11 cellular contexts compared by ENCODE assay signal in genomic region chr5:150638488-150639316, GRCh38. TPM values are rescaled to one million over a fixed set of nuclear protein-coding genes. Genes with fewer than 3 reads are reported as not detected.
A peak's percentile ranks its signal among the peaks of the same experiment; 100 is the strongest.
DNase-seq lines count a peak whose midpoint lies in the region; ATAC-seq and TF ChIP-seq lines count a peak whose summit lies in the region.
"Had no signal": no experiment of that assay in that cellular context is flagged by ENCODE, and none has a peak within 500 bp of the region (broad histone marks: within the 10 kb centered on the region; RNA-seq: fewer than 3 reads in every experiment).

No MANE protein-coding gene starts in this region.

- H3K27ac ChIP-seq in HUES48 (ENCODE audit: low read depth, low read length) (peak overlapping the region; percentile 2), colonic mucosa (peak overlapping the region; percentile 17), mesodermal cell (ENCODE audit: low read depth, low read length, severe bottlenecking) (peak overlapping the region; percentile 88), thoracic aorta (peak overlapping the region; percentile 94 to 98)

- 84 to 94% methylated on average over 3 to 5 of the region's 5 CpGs for WGBS in mesodermal cell (ENCODE audit: insufficient coverage in 2 of 2), 2 experiments

- ATAC-seq in thoracic aorta (ENCODE audit: insufficient number of reproducible peaks, low FRiP score, low read depth), result no peak
- ATAC-seq in GM21619 (IDR thresholded peaks at IDR 0.05; ENCODE audit: unreplicated experiment), result no peak

- no peaks in the 10 kb centered on the region for H3K27me3 ChIP-seq in HUES48 (ENCODE audit: control insufficient read depth, insufficient read depth, low read length)
- no peaks in the 10 kb centered on the region for H3K27me3 ChIP-seq in colonic mucosa
- H3K27me3 ChIP-seq in thoracic aorta (replicated peaks; ENCODE audit: insufficient read depth), result no peaks in the 10 kb centered on the region
- H3K27me3 ChIP-seq: MG63 had no signal

- H3K4me1 ChIP-seq in HUES48 (ENCODE audit: control insufficient read depth, insufficient read depth, low read length), result peaks cover 19% of the 10 kb centered on the region
- no peaks in the 10 kb centered on the region for H3K4me1 ChIP-seq in colonic mucosa
- H3K4me1 ChIP-seq in mesodermal cell (ENCODE audit: control insufficient read depth, insufficient read depth, low read length, poor library complexity, severe bottlenecking), result peaks cover 59% of the 10 kb centered on the region
- peaks cover 77 to 97% of the 10 kb centered on the region in 2 donors for H3K4me1 ChIP-seq in thoracic aorta (ENCODE audit: control insufficient read depth in 1 of 2, low read depth in 2 of 2)

- DNase-seq in colonic mucosa, result no peak
- no peak for DNase-seq in thoracic aorta (ENCODE audit: low spot score)
- DNase-seq in activated T-cell treated with anti-CD3 and anti-CD28 coated beads, Interleukin-2, amount 50 U/mL, for 48 hours, result no peak
- no peak for DNase-seq in NCI-H82 treated with DMSO at 0.1 percent for 48 hours (lab: John Stamatoyannopoulos, UW; ENCODE audit: unreplicated experiment)
- no peak for DNase-seq in activated T-cell treated with anti-CD3 and anti-CD28 coated beads for 4 hours
- DNase-seq: MG63, retina, RPMI8226 had no signal

- intact Hi-C loops in colonic mucosa (cut with DNase I), result no loop called here

- TF ChIP-seq CTCF in colonic mucosa (IDR thresholded peaks at IDR 0.05), result no peak
- no peak for TF ChIP-seq CTCF in thoracic aorta (IDR thresholded peaks at IDR 0.05)

- no peak overlapping the region for H3K9ac ChIP-seq in HUES48 (ENCODE audit: low read depth, low read length)
- no peak overlapping the region for H3K9ac ChIP-seq in colonic mucosa (ENCODE audit: low read depth in 2 of 2, low read length in 2 of 2)

- H3K9me3 ChIP-seq in HUES48 (ENCODE audit: control insufficient read depth, insufficient read depth, low read length), result no peaks in the 10 kb centered on the region
- H3K9me3 ChIP-seq in colonic mucosa, result no peaks in the 10 kb centered on the region
- no peaks in the 10 kb centered on the region for H3K9me3 ChIP-seq in mesodermal cell (ENCODE audit: control insufficient read depth, low read length)
- H3K9me3 ChIP-seq in thoracic aorta, result no peaks in the 10 kb centered on the region
- H3K9me3 ChIP-seq: MG63 had no signal

- no peaks in the 10 kb centered on the region for H3K36me3 ChIP-seq in HUES48 (ENCODE audit: control insufficient read depth, insufficient read depth, low read length)
- no peaks in the 10 kb centered on the region for H3K36me3 ChIP-seq in colonic mucosa
- no peaks in the 10 kb centered on the region for H3K36me3 ChIP-seq in mesodermal cell (ENCODE audit: control insufficient read depth, insufficient read depth, low read length)
- no peaks in the 10 kb centered on the region for H3K36me3 ChIP-seq in thoracic aorta
- H3K36me3 ChIP-seq: MG63 had no signal

- H3K4me3 ChIP-seq in HUES48 (ENCODE audit: low read depth, low read length) (no peak overlapping the region), colonic mucosa (no peak overlapping the region), mesodermal cell (ENCODE audit: extremely low read depth, insufficient read depth, low read length, poor library complexity, severe bottlenecking) (no peak overlapping the region), thoracic aorta (no peak overlapping the region)
- H3K4me3 ChIP-seq: MG63 had no signal

RNA-seq across cellular contexts. Expression of gene SYNPO, which starts 1.8 kb away (rescaled TPM):
- 10 to 100 TPM; 32.4 to 62.9 TPM for total RNA-seq in colonic mucosa
- polyA plus RNA-seq in mesodermal cell (2013, experiment 1 of 2), result 21.2 TPM
- polyA plus RNA-seq in mesodermal cell (2013, experiment 2 of 2), result 23.4 TPM
- total RNA-seq in thoracic aorta, result 100 to 1,000 TPM; 191 to 226 TPM

RNA-seq across cellular contexts. Expression of gene MYOZ3, which starts 22.3 kb away (rescaled TPM):
- total RNA-seq in colonic mucosa, result under 1 TPM; 0.12 to 0.32 TPM
- polyA plus RNA-seq in mesodermal cell (2013, experiment 1 of 2), result 11.8 TPM
- 10.2 TPM for polyA plus RNA-seq in mesodermal cell (2013, experiment 2 of 2)
- total RNA-seq in thoracic aorta, result 1 to 10 TPM in 1 of 2 donors, under 1 TPM in 1; 0.81 to 2.8 TPM

Comparison
In these comparisons a context has a peak if more than half of its experiments do, and no peak if none do; other contexts are left out.
1. H3K27ac ChIP-seq: peak in every context shown above with its lines; median percentile 96 in thoracic aorta; 88 in mesodermal cell; 17 in colonic mucosa; 2 in HUES48.